Comparison of ENCODE assay signal across 29 cellular contexts in genomic region chr15:70818580-70818979, GRCh38.
"Had no signal": no experiment of that assay in that cellular context is flagged by ENCODE, and none has a peak within 500 bp of the region (broad histone marks: within the 10 kb centered on the region; RNA-seq: fewer than 3 reads in every experiment).

No MANE protein-coding gene starts in this region.

- H3K4me2 ChIP-seq: hepatocyte had no signal

- H3K27ac Mint-ChIP-seq: dendritic cell treated with granulocyte-macrophage colony-stimulating factor and Interleukin-4, amounts not matched to agents 40 ng/mL and 50 ng/mL, for 4 days; effector memory CD8-positive, alpha-beta T cell; endodermal cell had no signal

- H3K27ac ChIP-seq: colonic mucosa, coronary artery, dorsolateral prefrontal cortex, epithelial cell of prostate, esophagus muscularis mucosa, esophagus squamous epithelium, foreskin keratinocyte, gastrocnemius medialis, gastroesophageal sphincter, heart left ventricle, heart right ventricle, hepatocyte had no signal

- ATAC-seq: effector memory CD8-positive, alpha-beta T cell; esophagus mucosa; foreskin keratinocyte; gastrocnemius medialis; gastroesophageal sphincter; heart left ventricle; heart right ventricle had no signal

- H3K27me3 ChIP-seq: colonic mucosa, dorsolateral prefrontal cortex, esophagus muscularis mucosa, esophagus squamous epithelium, foreskin keratinocyte, gastrocnemius medialis, gastroesophageal sphincter, heart left ventricle, heart right ventricle, hepatocyte had no signal

- H3K9me3 ChIP-seq: colonic mucosa, esophagus muscularis mucosa, esophagus squamous epithelium, gastrocnemius medialis, gastroesophageal sphincter had no signal

- H2AFZ ChIP-seq: hepatocyte had no signal

- H3K4me3 Mint-ChIP-seq: dendritic cell treated with granulocyte-macrophage colony-stimulating factor and Interleukin-4, amounts not matched to agents 40 ng/mL and 50 ng/mL, for 4 days; effector memory CD8-positive, alpha-beta T cell; endodermal cell had no signal

- H3K36me3 ChIP-seq: colonic mucosa, esophagus muscularis mucosa, esophagus squamous epithelium, gastrocnemius medialis, gastroesophageal sphincter, heart left ventricle, heart right ventricle had no signal

- H3K4me3 ChIP-seq: colonic mucosa, coronary artery, dorsolateral prefrontal cortex, esophagus muscularis mucosa, esophagus squamous epithelium, gastrocnemius medialis, gastroesophageal sphincter, heart left ventricle, heart right ventricle, hepatocyte had no signal

- H3K4me1 ChIP-seq: colonic mucosa, esophagus muscularis mucosa, esophagus squamous epithelium, foreskin keratinocyte, gastrocnemius medialis, gastroesophageal sphincter, heart left ventricle, heart right ventricle had no signal

- H3K79me2 ChIP-seq: hepatocyte had no signal

- H3K9me3 Mint-ChIP-seq: dendritic cell treated with granulocyte-macrophage colony-stimulating factor and Interleukin-4, amounts not matched to agents 40 ng/mL and 50 ng/mL, for 4 days; effector memory CD8-positive, alpha-beta T cell had no signal

- FAIRE-seq: endometrium, endothelial cell of umbilical vein, frontal cortex had no signal

- DNase-seq: colonic mucosa; cortex of kidney; dermis blood vessel endothelial cell; dorsolateral prefrontal cortex; effector CD4-positive, alpha-beta T cell; effector CD8-positive, alpha-beta T cell; effector memory CD4-positive, alpha-beta T cell; effector memory CD8-positive, alpha-beta T cell; erythroblast; esophagus squamous epithelium; foreskin fibroblast; foreskin keratinocyte; foreskin melanocyte; gastrocnemius medialis; glutamatergic neuron; head of caudate nucleus; heart left ventricle; heart right ventricle had no signal
